ENCODE assay signal across 8 cellular contexts in the genomic region with DNA sequence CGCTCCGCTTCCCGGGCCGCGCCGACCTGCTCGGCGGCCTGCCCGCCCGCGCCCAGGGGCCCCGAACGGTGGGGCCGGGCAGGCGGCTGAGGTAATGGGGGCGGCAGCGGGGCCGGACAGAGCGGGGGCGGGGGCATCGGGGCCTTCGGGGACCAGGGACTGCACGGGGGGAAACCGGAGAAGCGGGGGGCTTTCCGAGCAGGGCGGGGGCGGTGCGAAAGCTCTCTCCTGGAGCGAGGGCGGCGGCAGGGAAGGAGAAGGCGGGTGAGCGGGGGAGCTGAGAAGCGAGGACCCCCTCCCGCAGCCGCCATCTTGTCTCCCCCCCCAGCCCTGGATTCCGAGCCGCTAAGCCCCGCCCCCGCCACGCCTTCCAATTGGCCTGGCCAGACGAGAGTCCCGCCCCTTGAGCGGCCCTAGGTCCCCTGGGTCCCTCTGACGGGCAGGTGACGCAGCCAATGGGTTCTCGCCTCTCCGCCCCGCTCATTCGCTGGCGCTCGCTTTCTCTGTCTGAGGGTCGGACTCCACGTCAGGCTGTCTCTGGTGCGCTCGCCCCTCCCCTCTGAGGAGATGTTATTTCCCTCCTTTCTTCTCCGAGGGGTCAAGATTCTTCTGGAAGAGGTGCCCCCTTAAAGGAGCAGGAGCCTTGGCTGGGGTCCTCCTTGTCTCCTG. TPM values are rescaled to one million over a fixed set of nuclear protein-coding genes. Genes with fewer than 3 reads are reported as not detected.
DNase-seq lines count a peak whose midpoint lies in the region; ATAC-seq and TF ChIP-seq lines count a peak whose summit lies in the region.

No MANE protein-coding gene starts in this region.

- TF ChIP-seq POLR2A in gastroesophageal sphincter (IDR thresholded peaks at IDR 0.05), result peak in 1 of 2 donors; percentile 56

- peak overlapping the region; percentile 81 for H3K27ac ChIP-seq in SJSA1
- peak overlapping the region; percentile 93 to 99 (median 98) for H3K27ac ChIP-seq in gastroesophageal sphincter
- H3K27ac ChIP-seq in neutrophil, result peak overlapping the region; percentile 96
- H3K27ac ChIP-seq in substantia nigra (ENCODE audit: low read depth, low read length, poor library complexity, severe bottlenecking), result peak overlapping the region; percentile 92

- H3K27ac Mint-ChIP-seq in activated naive CD4-positive, alpha-beta T cell treated with anti-CD3 and anti-CD28 coated beads for 36 hours, result peak overlapping the region; percentile 93

- 0 out of 2 replicates have a peak, but pooled peaks cover 4% of the 10 kb centered on the region for H3K9me3 ChIP-seq in SJSA1 (replicated peaks)
- no peaks in the 10 kb centered on the region for H3K9me3 ChIP-seq in gastroesophageal sphincter
- H3K9me3 ChIP-seq in neutrophil, result no peaks in the 10 kb centered on the region

- H3K36me3 Mint-ChIP-seq in activated naive CD4-positive, alpha-beta T cell treated with anti-CD3 and anti-CD28 coated beads for 36 hours (ENCODE audit: low read depth), result peaks cover 15% of the 10 kb centered on the region

- DNase-seq in GM04503 (ENCODE audit: low read depth), result peak; percentile 40
- DNase-seq in HFF-Myc (ENCODE audit: extremely low read depth, low read depth), result peak; percentile 88
- peak; percentile 94 for DNase-seq in MV-4-11 (lab: John Stamatoyannopoulos, UW)
- peak; percentile 96 to 99 for DNase-seq in SJSA1 (ENCODE audit: low read depth in 1 of 2, low spot score in 2 of 2)
- DNase-seq in activated naive CD4-positive, alpha-beta T cell treated with anti-CD3 and anti-CD28 coated beads for 36 hours, result peak; percentile 100
- DNase-seq in substantia nigra (lab: John Stamatoyannopoulos, UW), result peak; percentile 75 to 99 (median 97)

- H3K4me3 Mint-ChIP-seq in activated naive CD4-positive, alpha-beta T cell treated with anti-CD3 and anti-CD28 coated beads for 36 hours, result peak overlapping the region; percentile 89

- peaks cover 43% of the 10 kb centered on the region for H3K4me1 Mint-ChIP-seq in activated naive CD4-positive, alpha-beta T cell treated with anti-CD3 and anti-CD28 coated beads for 36 hours (ENCODE audit: low read depth)

- TF ChIP-seq EP300 in gastroesophageal sphincter (IDR thresholded peaks at IDR 0.05), result no peak

- H3K4me3 ChIP-seq in HFF-Myc (replicated peaks; ENCODE audit: low read depth, low read length) (peak overlapping the region; percentile 52), SJSA1 (peak overlapping the region; percentile 84), gastroesophageal sphincter (peak overlapping the region; percentile 85 to 89), neutrophil (ENCODE audit: low read depth in 1 of 2, low read length in 1 of 2) (peak overlapping the region; percentile 77 to 82)

- H3K36me3 ChIP-seq in SJSA1 (peaks cover 27% of the 10 kb centered on the region), gastroesophageal sphincter (peaks cover 0 to 22% of the 10 kb centered on the region in 2 donors), neutrophil (peaks cover 19% of the 10 kb centered on the region)

- WGBS in gastroesophageal sphincter (ENCODE audit: low coverage in 1 of 2), 2 donors, result 0% methylated on average over 1 of the region's 58 CpGs; no CpG with 5 or more reads in 1 of the 2 donors

- CTCF ChIA-PET in activated naive CD4-positive, alpha-beta T cell treated with anti-CD3 and anti-CD28 coated beads for 36 hours (lab: Charles Lee), result interaction anchor here (1.0 kb wide), 1 partner anchor 76 kb away, joined by 4 read pairs; no protein-coding TSS in a partner anchor

- peaks cover 14% of the 10 kb centered on the region for H3K4me1 ChIP-seq in SJSA1 (replicated peaks)
- peaks cover 2 to 40% (median 9%) of the 10 kb centered on the region in 3 donors for H3K4me1 ChIP-seq in gastroesophageal sphincter
- peaks cover 28 to 34% of the 10 kb centered on the region in 2 experiments for H3K4me1 ChIP-seq in neutrophil (ENCODE audit: control insufficient read depth in 1 of 2, insufficient read depth in 1 of 2, low read depth in 1 of 2, low read length in 1 of 2)

- H3K27me3 Mint-ChIP-seq in activated naive CD4-positive, alpha-beta T cell treated with anti-CD3 and anti-CD28 coated beads for 36 hours (ENCODE audit: low read depth), result no peaks in the 10 kb centered on the region

- H3K9me3 Mint-ChIP-seq in activated naive CD4-positive, alpha-beta T cell treated with anti-CD3 and anti-CD28 coated beads for 36 hours, result peaks cover 1% of the 10 kb centered on the region

- H3K27me3 ChIP-seq in SJSA1 (replicated peaks) (peaks cover 18% of the 10 kb centered on the region), gastroesophageal sphincter (no peaks in the 10 kb centered on the region), neutrophil (no peaks in the 10 kb centered on the region)

- TF ChIP-seq CTCF in HFF-Myc (IDR thresholded peaks at IDR 0.05; ENCODE audit: low read depth, low read length, missing control alignments) (no peak), gastroesophageal sphincter (IDR thresholded peaks at IDR 0.05) (no peak), neutrophil (IDR thresholded peaks at IDR 0.05) (no peak)

- intact Hi-C loops in activated naive CD4-positive, alpha-beta T cell treated with anti-CD3 and anti-CD28 coated beads for 36 hours (cut with micrococcal nuclease), result loop anchor here (1.0 to 5.0 kb wide), 6 partner anchors 66 to 170 kb away; a partner anchor contains a TSS

- peak; percentile 96 for ATAC-seq in gastroesophageal sphincter

RNA-seq across cellular contexts. Expression of a gene that starts 0.5 kb away (rescaled TPM):
- 12.5 and 13.0 TPM in 2 replicates for total RNA-seq in SJSA1 (2014; rRNA removed; shearing (Covaris generic))
- total RNA-seq in activated naive CD4-positive, alpha-beta T cell treated with anti-CD3 and anti-CD28 coated beads for 36 hours, result 10 to 100 TPM; 15.3 to 15.9 TPM
- 10 to 100 TPM; 19.0 to 36.7 (median 20.4) TPM for total RNA-seq in gastroesophageal sphincter

Comparison
In these comparisons a context has a peak if more than half of its experiments do, and no peak if none do; other contexts are left out.
1. Peak in every context shown above with its lines: DNase-seq, ATAC-seq, H3K4me3 ChIP-seq and H3K27ac ChIP-seq.
2. DNase-seq: peak in every context shown above with its lines; median percentile 100 in activated naive CD4-positive, alpha-beta T cell treated with anti-CD3 and anti-CD28 coated beads for 36 hours; 98 in SJSA1; 97 in substantia nigra; 94 in MV-4-11; 88 in HFF-Myc; 40 in GM04503.